Comparison of ENCODE assay signal across 15 cellular contexts in the genomic region with DNA sequence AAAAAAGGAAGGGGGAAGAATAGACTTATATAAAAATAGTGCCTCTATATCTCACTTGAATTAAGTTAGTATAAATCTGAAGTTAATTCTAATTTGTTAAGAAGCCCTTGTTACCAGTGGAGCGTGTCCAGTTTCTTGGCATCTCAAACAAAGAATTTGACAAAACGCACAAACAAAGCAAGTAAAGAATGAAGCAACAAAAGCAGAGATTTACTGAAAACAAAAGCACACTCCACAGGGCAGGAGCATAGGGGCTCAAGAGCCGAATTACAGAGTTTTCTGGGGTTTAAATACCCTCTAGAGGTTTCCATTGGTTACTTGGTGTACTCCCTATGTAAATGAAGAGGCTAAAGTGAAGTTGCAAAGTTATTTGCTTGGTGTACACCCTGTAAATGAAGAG.
"Had no signal": no experiment of that assay in that cellular context is flagged by ENCODE, and none has a peak within 500 bp of the region (broad histone marks: within the 10 kb centered on the region; RNA-seq: fewer than 3 reads in every experiment).

No MANE protein-coding gene starts in this region.

- H3K27me3 ChIP-seq: heart left ventricle, suprapubic skin, upper lobe of left lung had no signal

- H3K4me3 ChIP-seq: heart left ventricle, suprapubic skin, upper lobe of left lung had no signal

- H3K27ac ChIP-seq: heart left ventricle, suprapubic skin, upper lobe of left lung had no signal

- ATAC-seq: activated CD4-positive, alpha-beta T cell treated with anti-CD3 and anti-CD28 coated beads for 36 hours; heart left ventricle; naive thymus-derived CD4-positive, alpha-beta T cell had no signal

- H3K36me3 ChIP-seq: heart left ventricle, suprapubic skin, upper lobe of left lung had no signal

- DNase-seq: activated CD4-positive, alpha-beta memory T cell treated with anti-CD3 and anti-CD28 coated beads, Interleukin-2, amount 10 ng/mL, durations not matched to agents 7 days and 5 days; activated CD4-positive, alpha-beta T cell treated with anti-CD3 and anti-CD28 coated beads for 36 hours; activated gamma-delta T cell treated with Interleukin-2 at 50 U/mL for 16 hours; activated naive CD8-positive, alpha-beta T cell treated with anti-CD3 and anti-CD28 coated beads for 36 hours; activated T-cell treated with anti-CD3 and anti-CD28 coated beads, Interleukin-2, amount 50 U/mL, for 48 hours; anterior cingulate cortex; heart left ventricle; naive thymus-derived CD4-positive, alpha-beta T cell; stimulated activated CD4-positive, alpha-beta T cell treated with anti-CD3 and anti-CD28 coated beads, Interleukin-12 subunit alpha, Interleukin-12 subunit beta, amount 100 ng/mL, for 4 hours; stimulated activated naive CD4-positive, alpha-beta T cell treated with Interleukin-2 at 50 U/mL for 16 hours; T1000; upper lobe of left lung had no signal

- H3K4me1 ChIP-seq: heart left ventricle, suprapubic skin, upper lobe of left lung had no signal

- FAIRE-seq: bronchial epithelial cell, endothelial cell of umbilical vein had no signal
